9 cellular contexts compared by ENCODE assay signal in the genomic region with DNA sequence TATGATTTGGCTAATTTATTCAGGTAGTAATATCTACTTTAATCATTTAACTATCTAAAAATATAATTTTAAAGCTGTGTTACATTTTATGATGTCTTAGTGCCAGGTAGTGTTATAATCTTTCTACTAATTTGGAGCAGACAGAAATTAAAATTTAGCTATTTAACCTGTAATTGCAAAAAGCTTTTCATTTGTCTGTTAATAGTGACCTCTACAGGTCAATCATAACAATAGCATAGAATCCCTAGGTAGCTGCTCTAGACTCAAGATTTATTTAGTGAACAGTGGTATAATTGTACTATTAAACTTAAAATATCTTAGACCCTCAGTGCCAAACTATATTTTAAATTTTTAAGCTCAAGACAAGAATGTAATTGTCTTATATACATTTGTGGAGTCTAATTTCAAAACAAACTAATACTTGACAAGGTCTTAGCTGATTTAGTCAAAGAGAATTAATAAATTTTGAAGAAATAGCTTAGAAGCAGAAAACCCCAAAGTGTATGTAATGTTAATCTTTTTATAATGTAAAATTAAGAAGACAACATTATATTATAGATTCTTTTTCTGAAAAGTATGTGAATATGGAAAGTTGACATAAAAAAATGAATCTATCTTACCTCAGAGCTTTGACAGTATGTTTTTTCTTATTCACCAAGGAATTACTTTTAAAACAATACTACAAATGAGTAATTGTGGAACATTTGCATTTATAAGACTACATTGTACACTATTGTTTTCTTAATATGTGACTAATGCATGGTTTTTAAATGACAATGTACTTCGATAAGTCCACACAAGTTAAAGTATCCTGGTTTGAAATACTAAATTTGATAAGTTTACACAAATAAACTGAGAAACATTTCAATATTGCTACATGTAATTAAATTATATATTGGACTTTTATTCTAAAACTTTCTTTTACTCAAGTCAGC.
A peak's percentile ranks its signal among the peaks of the same experiment; 100 is the strongest.
DNase-seq lines count a peak whose midpoint lies in the region; ATAC-seq and TF ChIP-seq lines count a peak whose summit lies in the region.
"Had no signal": no experiment of that assay in that cellular context is flagged by ENCODE, and none has a peak within 500 bp of the region (broad histone marks: within the 10 kb centered on the region; RNA-seq: fewer than 3 reads in every experiment).

No MANE protein-coding gene starts in this region.

- H3K27ac ChIP-seq in HCT116 (ENCODE audit: low read depth, low read length) (no peak overlapping the region), esophagus muscularis mucosa (replicated peaks in 1 of 4) (no peak overlapping the region), tibial nerve (no peak overlapping the region), upper lobe of left lung (no peak overlapping the region)
- H3K27ac ChIP-seq: SJCRH30 had no signal

- RAD21 ChIA-PET in HCT116 (lab: Charles Lee; ENCODE audit: low non-redundant PET in 1 of 2, low total read pairs in 2 of 2, uncharacterized antibody in 2 of 2, unreplicated experiment in 2 of 2) = interaction anchor here (0.6 kb wide), 2 partner anchors 356 to 911 kb away, joined by 3 read pairs; no protein-coding TSS in a partner anchor

- no TSS peak for BruUV-seq in HCT116 (replicated peaks; lab: Mats Ljungman, UMichigan)

- H3K4me1 ChIP-seq in HCT116 (ENCODE audit: control insufficient read depth in 1 of 2, insufficient read depth in 2 of 2, low read length in 2 of 2) (no peaks in the 10 kb centered on the region), esophagus muscularis mucosa (no peaks in the 10 kb centered on the region), tibial nerve (peaks cover 0 to 19% (median 0%) of the 10 kb centered on the region in 4 donors), upper lobe of left lung (no peaks in the 10 kb centered on the region)
- H3K4me1 ChIP-seq: SJCRH30 had no signal

- no peaks in the 10 kb centered on the region for H3K9me2 ChIP-seq in HCT116 (ENCODE audit: insufficient read depth)

- POLR2A ChIA-PET in HCT116 (lab: Charles Lee) = no interaction called here

- 86% methylated on average over 1 of the region's 1 CpG for whole genome bisulfite sequencing in esophagus muscularis mucosa
- WGBS in tibial nerve, 2 donors = 87 to 89% methylated on average over 1 of the region's 1 CpG
- WGBS in upper lobe of left lung, 2 donors = 97 to 98% methylated on average over 1 of the region's 1 CpG

- H4K20me1 ChIP-seq in HCT116 (ENCODE audit: insufficient read depth) = no peaks in the 10 kb centered on the region; the same call in 1 of the 2 replicates

- no peak for TF ChIP-seq POLR2A in HCT116 (IDR thresholded peaks at IDR 0.05; ENCODE audit: borderline replicate concordance, extremely low read depth, insufficient read depth, insufficient read length)
- TF ChIP-seq POLR2A in esophagus muscularis mucosa (IDR thresholded peaks at IDR 0.05; ENCODE audit: low read depth) = no peak
- TF ChIP-seq POLR2A in tibial nerve (IDR thresholded peaks at IDR 0.05) = no peak
- TF ChIP-seq POLR2A in upper lobe of left lung (IDR thresholded peaks at IDR 0.05) = no peak

- no peak for ATAC-seq in HCT116
- ATAC-seq in upper lobe of left lung (ENCODE audit: low FRiP score in 2 of 2) = no peak
- ATAC-seq in Right ventricle myocardium inferior = no peak

- DNase-seq in GM06990 (ENCODE audit: extremely low read depth, insufficient read length) = no peak
- DNase-seq in HCT116 (ENCODE audit: low read depth, low spot score) = peak; percentile 4
- peak; percentile 3 for DNase-seq in NCI-H774 (lab: John Stamatoyannopoulos, UW)
- DNase-seq in esophagus muscularis mucosa (ENCODE audit: extremely low spot score) = no peak
- DNase-seq in tibial nerve (ENCODE audit: low spot score in 2 of 2) = no peak
- DNase-seq in NCI-H2227 (lab: John Stamatoyannopoulos, UW; ENCODE audit: unreplicated experiment) = no peak
- no peak for DNase-seq in upper lobe of left lung
- DNase-seq in Right ventricle myocardium inferior (ENCODE audit: missing footprints) = no peak

- H3K9me3 ChIP-seq in HCT116 (ENCODE audit: control insufficient read depth in 1 of 2, insufficient read depth in 1 of 2, low read depth in 1 of 2, low read length in 2 of 2) (no peaks in the 10 kb centered on the region), esophagus muscularis mucosa (no peaks in the 10 kb centered on the region), tibial nerve (no peaks in the 10 kb centered on the region), upper lobe of left lung (no peaks in the 10 kb centered on the region)
- H3K9me3 ChIP-seq: SJCRH30 had no signal

- TF ChIP-seq CTCF in GM06990 (IDR thresholded peaks at IDR 0.05; ENCODE audit: insufficient read depth, low read length, poor library complexity, severe bottlenecking) = peak; percentile 44
- peak; percentile 17 to 68 (median 38); a peak in 4 of 6 replicates for TF ChIP-seq CTCF in HCT116 (IDR thresholded peaks at IDR 0.05 in 2 of 3, conservative IDR thresholded peaks at IDR 0.05 in 1 of 3; ENCODE audit: borderline replicate concordance in 1 of 3, insufficient read depth in 1 of 3, low read depth in 2 of 3, low read length in 2 of 3)
- peak; percentile 34 to 52 (median 45) for TF ChIP-seq CTCF in esophagus muscularis mucosa (IDR thresholded peaks at IDR 0.05)
- peak in 4 of 5 experiments; percentile 13 to 54 (median 46) for TF ChIP-seq CTCF in tibial nerve (IDR thresholded peaks at IDR 0.05)
- TF ChIP-seq CTCF in upper lobe of left lung (IDR thresholded peaks at IDR 0.05) = peak in 2 of 6 experiments; percentile 27 to 40

- TF ChIP-seq EP300 in esophagus muscularis mucosa (IDR thresholded peaks at IDR 0.05) (no peak), tibial nerve (IDR thresholded peaks at IDR 0.05) (no peak), upper lobe of left lung (IDR thresholded peaks at IDR 0.05) (no peak)

- no peak overlapping the region for H2AFZ ChIP-seq in HCT116 (ENCODE audit: low read depth, low read length, poor library complexity, severe bottlenecking)

- no peak overlapping the region for H3K4me2 ChIP-seq in HCT116 (ENCODE audit: low read length)

- H3K4me3 ChIP-seq in GM06990 (replicated peaks; ENCODE audit: low read depth, low read length) = no peak overlapping the region
- no peak overlapping the region for H3K4me3 ChIP-seq in HCT116 (replicated peaks in 1 of 2; ENCODE audit: low read depth in 1 of 2, low read length in 2 of 2)
- H3K4me3 ChIP-seq in esophagus muscularis mucosa = no peak overlapping the region
- no peak overlapping the region for H3K4me3 ChIP-seq in tibial nerve
- no peak overlapping the region for H3K4me3 ChIP-seq in upper lobe of left lung
- H3K4me3 ChIP-seq: SJCRH30 had no signal

- H3K36me3 ChIP-seq in GM06990 (ENCODE audit: control insufficient read depth, insufficient read depth, low read length) = no peaks in the 10 kb centered on the region
- no peaks in the 10 kb centered on the region for H3K36me3 ChIP-seq in HCT116 (ENCODE audit: control insufficient read depth in 1 of 2, insufficient read depth in 2 of 2, low read length in 2 of 2)
- no peaks in the 10 kb centered on the region for H3K36me3 ChIP-seq in esophagus muscularis mucosa
- no peaks in the 10 kb centered on the region for H3K36me3 ChIP-seq in tibial nerve
- no peaks in the 10 kb centered on the region for H3K36me3 ChIP-seq in upper lobe of left lung
- H3K36me3 ChIP-seq: SJCRH30 had no signal

- intact Hi-C loops in HCT116 (cut with micrococcal nuclease) = loop anchor here (5.0 kb wide), 1 partner anchor 354 kb away; the partner anchor contains the start of gene COL11A1
- intact Hi-C loops in esophagus muscularis mucosa (cut with DNase I) = no loop called here
- intact Hi-C loops in Right ventricle myocardium inferior (cut with DNase I) = no loop called here

- H3K27me3 ChIP-seq in GM06990 (replicated peaks; ENCODE audit: control insufficient read depth, insufficient read depth, low read length) (no peaks in the 10 kb centered on the region), HCT116 (ENCODE audit: insufficient read depth, low read length) (no peaks in the 10 kb centered on the region), esophagus muscularis mucosa (no peaks in the 10 kb centered on the region), tibial nerve (no peaks in the 10 kb centered on the region), upper lobe of left lung (no peaks in the 10 kb centered on the region)
- H3K27me3 ChIP-seq: SJCRH30 had no signal

- peak; percentile 57 for TF ChIP-seq RAD21 in HCT116 (IDR thresholded peaks at IDR 0.05; ENCODE audit: low read depth)

- CTCF ChIA-PET in HCT116 (lab: Charles Lee) = interaction anchor here (0.6 to 1.8 kb wide), 21 partner anchors 9 to 1941 kb away, joined by 3 to 35 read pairs (median 4); partner anchors contain the start of gene RNPC3

- no peaks in the 10 kb centered on the region for H3K79me2 ChIP-seq in HCT116 (ENCODE audit: insufficient read depth, low read length)

- H3K9ac ChIP-seq in HCT116 (ENCODE audit: low read length) = no peak overlapping the region

TF ChIP-seq in HCT116, 20 proteins besides CTCF, POLR2A, EP300 and RAD21 (continues in another document):
- TF ChIP-seq, protein P1, sequence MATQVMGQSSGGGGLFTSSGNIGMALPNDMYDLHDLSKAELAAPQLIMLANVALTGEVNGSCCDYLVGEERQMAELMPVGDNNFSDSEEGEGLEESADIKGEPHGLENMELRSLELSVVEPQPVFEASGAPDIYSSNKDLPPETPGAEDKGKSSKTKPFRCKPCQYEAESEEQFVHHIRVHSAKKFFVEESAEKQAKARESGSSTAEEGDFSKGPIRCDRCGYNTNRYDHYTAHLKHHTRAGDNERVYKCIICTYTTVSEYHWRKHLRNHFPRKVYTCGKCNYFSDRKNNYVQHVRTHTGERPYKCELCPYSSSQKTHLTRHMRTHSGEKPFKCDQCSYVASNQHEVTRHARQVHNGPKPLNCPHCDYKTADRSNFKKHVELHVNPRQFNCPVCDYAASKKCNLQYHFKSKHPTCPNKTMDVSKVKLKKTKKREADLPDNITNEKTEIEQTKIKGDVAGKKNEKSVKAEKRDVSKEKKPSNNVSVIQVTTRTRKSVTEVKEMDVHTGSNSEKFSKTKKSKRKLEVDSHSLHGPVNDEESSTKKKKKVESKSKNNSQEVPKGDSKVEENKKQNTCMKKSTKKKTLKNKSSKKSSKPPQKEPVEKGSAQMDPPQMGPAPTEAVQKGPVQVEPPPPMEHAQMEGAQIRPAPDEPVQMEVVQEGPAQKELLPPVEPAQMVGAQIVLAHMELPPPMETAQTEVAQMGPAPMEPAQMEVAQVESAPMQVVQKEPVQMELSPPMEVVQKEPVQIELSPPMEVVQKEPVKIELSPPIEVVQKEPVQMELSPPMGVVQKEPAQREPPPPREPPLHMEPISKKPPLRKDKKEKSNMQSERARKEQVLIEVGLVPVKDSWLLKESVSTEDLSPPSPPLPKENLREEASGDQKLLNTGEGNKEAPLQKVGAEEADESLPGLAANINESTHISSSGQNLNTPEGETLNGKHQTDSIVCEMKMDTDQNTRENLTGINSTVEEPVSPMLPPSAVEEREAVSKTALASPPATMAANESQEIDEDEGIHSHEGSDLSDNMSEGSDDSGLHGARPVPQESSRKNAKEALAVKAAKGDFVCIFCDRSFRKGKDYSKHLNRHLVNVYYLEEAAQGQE (IDR thresholded peaks at IDR 0.05; ENCODE audit: low read depth) = no peak
- TF ChIP-seq CBX3 (IDR thresholded peaks at IDR 0.05; ENCODE audit: low read depth) = no peak
- no peak for TF ChIP-seq ZNF274 (IDR thresholded peaks at IDR 0.05; ENCODE audit: low read depth, low read length)
- TF ChIP-seq ELF1 (IDR thresholded peaks at IDR 0.05; ENCODE audit: borderline replicate concordance, low read depth) = no peak
- no peak for TF ChIP-seq EZH2phosphoT487 (IDR thresholded peaks at IDR 0.05; ENCODE audit: borderline replicate concordance)

Comparison
In these comparisons a context has a peak if more than half of its experiments do, and no peak if none do; other contexts are left out.
1. DNase-seq: peak in HCT116 (single experiment) and NCI-H774 (single experiment); none in GM06990 (single experiment), esophagus muscularis mucosa (single experiment), tibial nerve (0 of 2), NCI-H2227 (single experiment), upper lobe of left lung (0 of 2) and Right ventricle myocardium inferior (single experiment).